13 cellular contexts compared by ENCODE assay signal in genomic region chr4:152189451-152190179, GRCh38.
DNase-seq lines count a peak whose midpoint lies in the region; ATAC-seq and FAIRE-seq lines count a peak whose summit lies in the region.
"Had no signal": no experiment of that assay in that cellular context is flagged by ENCODE, and none has a peak within 500 bp of the region (broad histone marks: within the 10 kb centered on the region; RNA-seq: fewer than 3 reads in every experiment).

No MANE protein-coding gene starts in this region.

- peaks cover 7% of the 10 kb centered on the region for H3K4me1 Mint-ChIP-seq in activated CD8-positive, alpha-beta T cell treated with anti-CD3 and anti-CD28 coated beads, Interleukin-2, amount 10 ng/mL, durations not matched to agents 7 days and 5 days (ENCODE audit: low read depth)

- no peaks in the 10 kb centered on the region for H3K36me3 Mint-ChIP-seq in activated CD8-positive, alpha-beta T cell treated with anti-CD3 and anti-CD28 coated beads, Interleukin-2, amount 10 ng/mL, durations not matched to agents 7 days and 5 days (ENCODE audit: low read depth)

- no peaks in the 10 kb centered on the region for H3K36me3 ChIP-seq in GM23248 (ENCODE audit: low read depth)

- H4K20me1 ChIP-seq in GM23248 (ENCODE audit: insufficient read depth), result no peaks in the 10 kb centered on the region

- WGBS in GM23248 (ENCODE audit: low coverage in 1 of 2, low lambda C conversion rate in 2 of 2, missing lambda C conversion rate in 2 of 2), 2 experiments, result 51 to 55% methylated on average over 4 of the region's 4 CpGs

- no peak overlapping the region for H3K4me3 Mint-ChIP-seq in activated CD8-positive, alpha-beta T cell treated with anti-CD3 and anti-CD28 coated beads, Interleukin-2, amount 10 ng/mL, durations not matched to agents 7 days and 5 days

- H3K4me3 ChIP-seq in GM23248, result no peak overlapping the region

- H3K27me3 ChIP-seq in GM23248 (replicated peaks; ENCODE audit: insufficient read depth), result no peaks in the 10 kb centered on the region

- H3K79me2 ChIP-seq in GM23248 (ENCODE audit: insufficient read depth), result no peaks in the 10 kb centered on the region

- in situ Hi-C loops in GM23248 (cut with MboI), result no loop called here

- H3K27ac ChIP-seq in GM23248, result no peak overlapping the region

- ATAC-seq in GM21526 (IDR thresholded peaks at IDR 0.05; ENCODE audit: low FRiP score, unreplicated experiment), result peak; percentile 60
- ATAC-seq in HG03354 (IDR thresholded peaks at IDR 0.05; ENCODE audit: poor library complexity, severe bottlenecking, unreplicated experiment), result peak; percentile 76
- ATAC-seq in activated CD8-positive, alpha-beta T cell treated with anti-CD3 and anti-CD28 coated beads, Interleukin-2, amount 10 ng/mL, durations not matched to agents 7 days and 5 days, result no peak
- ATAC-seq: esophagus mucosa had no signal

- no peak overlapping the region for H3K27ac Mint-ChIP-seq in activated CD8-positive, alpha-beta T cell treated with anti-CD3 and anti-CD28 coated beads, Interleukin-2, amount 10 ng/mL, durations not matched to agents 7 days and 5 days

- no peak overlapping the region for H2AFZ ChIP-seq in GM23248

- no peaks in the 10 kb centered on the region for H3K27me3 Mint-ChIP-seq in activated CD8-positive, alpha-beta T cell treated with anti-CD3 and anti-CD28 coated beads, Interleukin-2, amount 10 ng/mL, durations not matched to agents 7 days and 5 days (ENCODE audit: low read depth)

- POLR2A ChIA-PET in activated CD8-positive, alpha-beta T cell treated with anti-CD3 and anti-CD28 coated beads, Interleukin-2, amount 10 ng/mL, durations not matched to agents 7 days and 5 days (lab: Charles Lee), result no interaction called here

- no peak overlapping the region for H3K9ac ChIP-seq in GM23248

- H3F3A ChIP-seq in GM23248 (ENCODE audit: insufficient read depth), result no peaks in the 10 kb centered on the region

- no peaks in the 10 kb centered on the region for H3K4me1 ChIP-seq in GM23248 (ENCODE audit: insufficient read depth)

- H3K9me3 ChIP-seq in GM23248 (ENCODE audit: low read depth), result no peaks in the 10 kb centered on the region

- no peaks in the 10 kb centered on the region for H3K9me3 Mint-ChIP-seq in activated CD8-positive, alpha-beta T cell treated with anti-CD3 and anti-CD28 coated beads, Interleukin-2, amount 10 ng/mL, durations not matched to agents 7 days and 5 days (ENCODE audit: insufficient read depth)

- DNase-seq in GM18507 (ENCODE audit: extremely low spot score, insufficient read length, low read depth) (no peak), cerebellar cortex (ENCODE audit: low spot score) (peak; percentile 9), occipital lobe (lab: John Stamatoyannopoulos, UW) (no peak), GM23248 (no peak), cerebellar nuclear complex (lab: John Stamatoyannopoulos, UW) (no peak)
- no peak for DNase-seq in activated CD8-positive, alpha-beta T cell treated with anti-CD3 and anti-CD28 coated beads, Interleukin-2, amount 10 ng/mL, durations not matched to agents 7 days and 5 days
- DNase-seq: activated CD4-positive, CD25-positive, alpha-beta regulatory T cell; amniotic stem cell; mammary epithelial cell; NCI-H82 had no signal

- FAIRE-seq in GM18507 (lab: Jason Lieb, UNC), result peak; percentile 94

- CTCF ChIA-PET in activated CD8-positive, alpha-beta T cell treated with anti-CD3 and anti-CD28 coated beads, Interleukin-2, amount 10 ng/mL, durations not matched to agents 7 days and 5 days (lab: Charles Lee), result no interaction called here

- no peak overlapping the region for H3K4me2 ChIP-seq in GM23248 (ENCODE audit: unreplicated experiment)

- H3K9me2 ChIP-seq in GM23248 (ENCODE audit: insufficient read depth), result no peaks in the 10 kb centered on the region
